Comparison of ENCODE assay signal across 9 cellular contexts in the genomic region with DNA sequence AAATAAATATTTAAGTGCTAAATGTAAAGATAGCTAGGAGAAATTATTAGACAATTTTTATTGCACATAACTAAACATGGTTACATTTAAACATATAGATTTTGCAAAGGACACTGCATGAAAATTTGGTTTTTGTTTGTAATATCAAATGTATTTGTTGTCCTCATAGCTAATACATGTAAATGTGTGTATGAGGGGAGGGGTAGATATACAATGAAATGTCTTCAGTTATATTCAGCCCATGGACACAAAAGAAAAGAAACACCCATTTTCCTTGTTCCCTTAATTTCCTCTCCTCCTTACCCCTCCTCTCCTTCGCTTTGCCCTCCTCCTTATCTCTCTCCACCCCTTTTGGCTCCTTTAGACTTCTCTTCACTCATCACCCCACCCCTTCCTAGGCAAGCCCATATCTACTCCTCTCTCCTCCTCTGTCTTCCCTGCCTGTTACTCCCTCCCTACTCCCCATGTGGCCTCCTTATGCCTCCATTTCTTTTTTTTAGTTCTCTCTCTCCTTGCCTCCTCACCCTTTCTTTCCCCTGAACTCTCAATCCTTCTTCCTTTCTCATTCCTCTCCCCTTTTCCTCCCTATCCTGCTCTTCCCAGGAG. TPM values are rescaled to one million over a fixed set of nuclear protein-coding genes. Genes with fewer than 3 reads are reported as not detected.
A peak's percentile ranks its signal among the peaks of the same experiment; 100 is the strongest.
DNase-seq lines count a peak whose midpoint lies in the region; ATAC-seq and TF ChIP-seq lines count a peak whose summit lies in the region.
"Had no signal": no experiment of that assay in that cellular context is flagged by ENCODE, and none has a peak within 500 bp of the region (broad histone marks: within the 10 kb centered on the region; RNA-seq: fewer than 3 reads in every experiment).

No MANE protein-coding gene starts in this region.

- H3K36me3 Mint-ChIP-seq in activated CD8-positive, alpha-beta T cell treated with anti-CD3 and anti-CD28 coated beads for 36 hours (ENCODE audit: low read depth), result no peaks in the 10 kb centered on the region

- POLR2A ChIA-PET in RWPE1 (lab: Yijun Ruan, JAX; ENCODE audit: low non-redundant PET), result no interaction called here
- POLR2A ChIA-PET in activated CD8-positive, alpha-beta T cell treated with anti-CD3 and anti-CD28 coated beads for 36 hours (lab: Charles Lee), result no interaction called here

- intact Hi-C loops in left lung (cut with DNase I), result loop anchor here in 1 of 2 donors (10.0 kb wide), 1 partner anchor 451 kb away; no protein-coding TSS in a partner anchor
- intact Hi-C loops in spleen (cut with DNase I; ENCODE audit: low total_unique reads), result no loop called here
- intact Hi-C loops in activated CD8-positive, alpha-beta T cell treated with anti-CD3 and anti-CD28 coated beads for 36 hours (cut with micrococcal nuclease), result no loop called here

- WGBS in spleen, 5 donors, result 50 to 68% (median 64%) methylated on average over 1 of the region's 1 CpG

- no peak overlapping the region for H3K27ac Mint-ChIP-seq in activated CD8-positive, alpha-beta T cell treated with anti-CD3 and anti-CD28 coated beads for 36 hours

- H3K27me3 Mint-ChIP-seq in activated CD8-positive, alpha-beta T cell treated with anti-CD3 and anti-CD28 coated beads for 36 hours, result peaks cover 7% of the 10 kb centered on the region

- H3K36me3 ChIP-seq in brain microvascular endothelial cell (replicated peaks) (no peaks in the 10 kb centered on the region), left lung (no peaks in the 10 kb centered on the region), spleen (no peaks in the 10 kb centered on the region)

- no peak overlapping the region for H3K4me3 Mint-ChIP-seq in activated CD8-positive, alpha-beta T cell treated with anti-CD3 and anti-CD28 coated beads for 36 hours

- peak; percentile 70 for ATAC-seq in left lung
- ATAC-seq in HG03280 (IDR thresholded peaks at IDR 0.05; ENCODE audit: unreplicated experiment), result no peak
- ATAC-seq in activated CD8-positive, alpha-beta T cell treated with anti-CD3 and anti-CD28 coated beads for 36 hours, result no peak

- in situ Hi-C loops in brain microvascular endothelial cell (cut with HindIII; ENCODE audit: low pct_ligation_motif_present, low sequenced_read_pairs), result loop anchor here (25.0 kb wide), 1 partner anchor 438 kb away; no protein-coding TSS in a partner anchor

- peaks cover 21% of the 10 kb centered on the region for H3K4me1 Mint-ChIP-seq in activated CD8-positive, alpha-beta T cell treated with anti-CD3 and anti-CD28 coated beads for 36 hours (ENCODE audit: low read depth)

- CTCF ChIA-PET in RWPE1 (lab: Yijun Ruan, JAX), result interaction anchor here (0.6 to 0.8 kb wide), 3 partner anchors 363 to 800 kb away, joined by 3 read pairs; no protein-coding TSS in a partner anchor
- CTCF ChIA-PET in activated CD8-positive, alpha-beta T cell treated with anti-CD3 and anti-CD28 coated beads for 36 hours (lab: Charles Lee), result no interaction called here

- H3K9me3 Mint-ChIP-seq in activated CD8-positive, alpha-beta T cell treated with anti-CD3 and anti-CD28 coated beads for 36 hours, result no peaks in the 10 kb centered on the region

- no peak for TF ChIP-seq CTCF in brain microvascular endothelial cell (IDR thresholded peaks at IDR 0.05; ENCODE audit: low read depth, low read length, missing control alignments)
- no peak for TF ChIP-seq CTCF in left lung (IDR thresholded peaks at IDR 0.05)
- no peak for TF ChIP-seq CTCF in spleen (IDR thresholded peaks at IDR 0.05 in 8 of 11, conservative IDR thresholded peaks at IDR 0.05 in 3 of 11)
- no peak for TF ChIP-seq CTCF in RWPE1 (conservative IDR thresholded peaks at IDR 0.05; ENCODE audit: low read depth)
- no peak for TF ChIP-seq CTCF in activated CD8-positive, alpha-beta T cell treated with anti-CD3 and anti-CD28 coated beads for 36 hours (IDR thresholded peaks at IDR 0.05)

- H3K27me3 ChIP-seq in brain microvascular endothelial cell (replicated peaks) (no peaks in the 10 kb centered on the region), left lung (no peaks in the 10 kb centered on the region), spleen (replicated peaks in 1 of 7) (no peaks in the 10 kb centered on the region)

- no peak for TF ChIP-seq POLR2A in spleen (IDR thresholded peaks at IDR 0.05)

- H3K4me3 ChIP-seq in brain microvascular endothelial cell (ENCODE audit: low read depth, low read length), result peak overlapping the region; percentile 67
- peak overlapping the region; percentile 25 to 27 for H3K4me3 ChIP-seq in left lung
- H3K4me3 ChIP-seq in spleen, result peak overlapping the region; percentile 19 to 57 (median 27)

- peak overlapping the region; percentile 78 for H3K27ac ChIP-seq in brain microvascular endothelial cell
- H3K27ac ChIP-seq in left lung, result peak overlapping the region; percentile 47 to 88
- peak overlapping the region in 7 of 8 donors; percentile 57 to 72 (median 67) for H3K27ac ChIP-seq in spleen
- no peak overlapping the region for H3K27ac ChIP-seq in RWPE1

- no peaks in the 10 kb centered on the region for H3K9me3 ChIP-seq in left lung
- no peaks in the 10 kb centered on the region for H3K9me3 ChIP-seq in spleen

- H3K4me1 ChIP-seq in left lung (no peaks in the 10 kb centered on the region), spleen (no peaks in the 10 kb centered on the region)

- DNase-seq in H4 (ENCODE audit: low spot score) (peak; percentile 77), brain microvascular endothelial cell (peak; percentile 88), left lung (no peak), spleen (no peak), cerebellar nuclear complex (lab: John Stamatoyannopoulos, UW) (no peak), RWPE1 (ENCODE audit: low spot score) (no peak)
- DNase-seq in activated CD8-positive, alpha-beta T cell treated with anti-CD3 and anti-CD28 coated beads for 36 hours, result no peak
- DNase-seq: NCI-H1694 had no signal

RNA-seq across cellular contexts. Expression of a gene that starts 1.4 kb away (rescaled TPM):
- total RNA-seq in H4 (2014; rRNA removed; shearing (Covaris generic)), result 70.4 and 74.5 TPM in 2 replicates
- 1,000 to 10,000 TPM; 1,354 to 5,576 TPM for total RNA-seq in left lung
- total RNA-seq in spleen, result 100 to 1,000 TPM in 6 of 7 donors, 10 to 100 TPM in 1; 67.6 to 397 (median 184) TPM
- 10 to 100 TPM; 24.9 to 59.3 (median 43.4) TPM for polyA plus RNA-seq in spleen
- total RNA-seq in activated CD8-positive, alpha-beta T cell treated with anti-CD3 and anti-CD28 coated beads for 36 hours, result not detected

Comparison
In these comparisons a context has a peak if more than half of its experiments do, and no peak if none do; other contexts are left out.
1. DNase-seq: peak in H4 (single experiment) and brain microvascular endothelial cell (single experiment); none in left lung (0 of 2), spleen (single experiment), cerebellar nuclear complex (0 of 2), RWPE1 (single experiment) and activated CD8-positive, alpha-beta T cell treated with anti-CD3 and anti-CD28 coated beads for 36 hours (single experiment).
2. RNA of a gene that starts 1.4 kb away (total RNA-seq): 1,354 to 5,576 TPM in left lung, 67.6 to 397 TPM in spleen and 70.4 to 74.5 TPM in H4; not detected in activated CD8-positive, alpha-beta T cell treated with anti-CD3 and anti-CD28 coated beads for 36 hours; every median in the first group is over 10 times any median in the second.
3. Peak in every context shown above with its lines, with median percentiles within 50 percentile points of each other: H3K4me3 ChIP-seq.